10 cellular contexts compared by ENCODE assay signal in the genomic region with DNA sequence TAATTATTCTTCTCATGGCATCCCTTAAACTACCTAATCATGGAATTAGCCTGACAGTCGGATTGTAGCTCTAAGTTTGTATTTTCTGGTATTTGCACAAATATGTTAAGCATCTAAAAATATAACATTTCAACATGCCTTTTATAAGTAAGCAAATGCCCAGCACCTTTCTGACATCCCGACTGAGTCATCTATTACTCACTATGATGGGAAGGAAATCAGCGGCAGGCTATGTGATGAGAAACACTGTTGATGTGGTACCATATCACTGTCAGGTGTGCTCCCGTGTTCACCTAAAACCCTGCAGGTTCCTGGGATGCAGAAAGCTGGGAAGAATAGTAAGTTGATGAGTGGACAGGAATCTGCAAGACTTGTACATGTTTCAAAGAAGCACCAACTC.
A peak's percentile ranks its signal among the peaks of the same experiment; 100 is the strongest.
DNase-seq lines count a peak whose midpoint lies in the region; ATAC-seq and TF ChIP-seq lines count a peak whose summit lies in the region.
"Had no signal": no experiment of that assay in that cellular context is flagged by ENCODE, and none has a peak within 500 bp of the region (broad histone marks: within the 10 kb centered on the region; RNA-seq: fewer than 3 reads in every experiment).

No MANE protein-coding gene starts in this region.

- H3K9me3 ChIP-seq in adipocyte (ENCODE audit: control insufficient read depth, low read length): no peaks in the 10 kb centered on the region

- H3K9ac ChIP-seq in adipocyte (ENCODE audit: low read length): no peak overlapping the region

- no peak overlapping the region for H3K4me3 ChIP-seq in adipocyte (ENCODE audit: low read length)

- H3K4me1 ChIP-seq in adipocyte (ENCODE audit: control insufficient read depth, insufficient read depth, low read length) (peaks cover 20% of the 10 kb centered on the region), foreskin keratinocyte (peaks cover 14% of the 10 kb centered on the region)

- no peaks in the 10 kb centered on the region for H3K36me3 ChIP-seq in adipocyte (ENCODE audit: control insufficient read depth, insufficient read depth, low read length, severe bottlenecking)

- DNase-seq in ACHN (peak; percentile 66), HS-27A (ENCODE audit: low read depth) (peak; percentile 69), adipocyte (ENCODE audit: low read depth) (peak; percentile 80), foreskin keratinocyte (peak; percentile 81 to 90), hippocampal formation (lab: John Stamatoyannopoulos, UW) (no peak), NCI-H345 (lab: John Stamatoyannopoulos, UW) (no peak)
- DNase-seq in stimulated activated CD8-positive, alpha-beta memory T cell treated with anti-CD3 and anti-CD28 coated beads, Interleukin-4, amount 100 ng/mL, for 48 hours: no peak
- DNase-seq: NCI-H1092 had no signal

- no peak overlapping the region for H3K27ac ChIP-seq in foreskin keratinocyte
- H3K27ac ChIP-seq: HL-60 had no signal

- H3K27me3 ChIP-seq in adipocyte (replicated peaks; ENCODE audit: control insufficient read depth, insufficient read depth, low read length): no peaks in the 10 kb centered on the region
- no peaks in the 10 kb centered on the region for H3K27me3 ChIP-seq in foreskin keratinocyte

- ATAC-seq in foreskin keratinocyte (peak; percentile 98), GM19463 (IDR thresholded peaks at IDR 0.05; ENCODE audit: unreplicated experiment) (no peak)

- no peak for TF ChIP-seq CTCF in foreskin keratinocyte (conservative IDR thresholded peaks at IDR 0.05)

- in situ Hi-C loops in ACHN (cut with HindIII; ENCODE audit: low pct_ligation_motif_present, low pct_unique_long_range_greater_than_20kb, low sequenced_read_pairs): no loop called here

Comparison
In these comparisons a context has a peak if more than half of its experiments do, and no peak if none do; other contexts are left out.
1. DNase-seq: peak in ACHN (single experiment), HS-27A (single experiment), adipocyte (single experiment) and foreskin keratinocyte (2 of 2); none in stimulated activated CD8-positive, alpha-beta memory T cell treated with anti-CD3 and anti-CD28 coated beads, Interleukin-4, amount 100 ng/mL, for 48 hours (single experiment), hippocampal formation (0 of 2) and NCI-H345 (single experiment).